In the genomic region with DNA sequence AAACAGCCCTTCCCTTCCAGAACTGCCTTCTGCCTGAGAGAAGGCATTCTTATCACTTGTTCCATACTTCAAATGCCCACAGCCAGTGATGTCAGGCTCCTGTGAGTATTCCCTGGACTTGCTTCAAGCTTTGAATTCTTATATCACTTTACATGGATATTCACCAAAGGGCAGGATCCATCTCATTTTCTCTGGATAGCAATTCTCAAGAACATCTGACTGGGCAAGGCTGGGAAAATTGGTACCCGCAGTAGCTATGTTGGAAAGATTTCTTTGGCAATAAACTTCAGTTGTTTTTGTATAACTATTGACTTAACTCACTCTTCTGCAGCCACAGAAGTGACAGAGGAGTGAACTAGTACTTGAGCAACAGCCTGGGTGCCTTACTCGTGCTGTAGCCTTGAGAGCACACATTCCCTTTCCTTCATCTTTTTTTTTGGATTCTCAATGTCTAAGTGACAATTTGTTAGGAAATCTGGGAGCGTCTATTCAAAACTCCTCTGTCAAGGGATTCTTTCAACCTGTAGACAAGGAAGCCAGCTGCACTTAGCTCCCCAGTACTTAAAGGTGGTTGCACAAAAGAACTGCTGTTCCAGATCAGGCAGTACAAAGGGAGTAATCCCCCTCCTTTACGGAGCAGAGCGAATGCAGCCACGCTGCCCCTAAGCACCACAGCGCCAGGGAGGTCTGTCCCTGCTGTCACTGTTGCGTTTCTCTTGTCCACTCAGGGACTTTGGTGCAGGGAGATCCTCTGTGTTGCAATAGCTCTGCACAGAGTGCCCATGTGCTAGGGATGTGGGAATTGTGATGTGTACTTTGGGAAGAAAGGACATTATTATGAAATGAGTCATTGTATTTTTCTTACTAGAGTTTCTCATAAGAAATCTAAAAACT, we compare ENCODE assay signal across 9 cellular contexts.
DNase-seq lines count a peak whose midpoint lies in the region; ATAC-seq and TF ChIP-seq lines count a peak whose summit lies in the region.
"Had no signal": no experiment of that assay in that cellular context is flagged by ENCODE, and none has a peak within 500 bp of the region (broad histone marks: within the 10 kb centered on the region; RNA-seq: fewer than 3 reads in every experiment).

No MANE protein-coding gene starts in this region.

- WGBS in adrenal gland, 4 donors, result 53 to 78% (median 66%) methylated on average over 8 of the region's 8 CpGs
- 64 to 71% methylated on average over 8 of the region's 8 CpGs for WGBS in heart right ventricle, 2 donors

- DNase-seq in HAP-1 (ENCODE audit: low spot score in 2 of 2) (peak; percentile 53 to 66), adrenal gland (peak in 6 of 7 donors; percentile 56 to 81 (median 65)), heart right ventricle (peak; percentile 32 to 40), skeletal muscle cell (ENCODE audit: low read depth) (peak; percentile 87), cortex of kidney (lab: John Stamatoyannopoulos, UW) (no peak), NCI-H774 (lab: John Stamatoyannopoulos, UW) (no peak)
- DNase-seq: stimulated activated naive CD4-positive, alpha-beta T cell treated with Interleukin-2 at 50 U/mL for 16 hours had no signal

- no peak overlapping the region for H3K4me3 ChIP-seq in HAP-1
- no peak overlapping the region for H3K4me3 ChIP-seq in adrenal gland
- H3K4me3 ChIP-seq in heart right ventricle, result no peak overlapping the region
- peak overlapping the region; percentile 17 for H3K4me3 ChIP-seq in skeletal muscle cell (ENCODE audit: low read depth, low read length)

- ATAC-seq in heart right ventricle (peak; percentile 79 to 94 (median 88)), GM18873 (IDR thresholded peaks at IDR 0.05; ENCODE audit: low FRiP score, unreplicated experiment) (no peak), HG02798 (IDR thresholded peaks at IDR 0.05; ENCODE audit: poor library complexity, unreplicated experiment) (no peak)

- H3K4me1 ChIP-seq in HAP-1, result peaks cover 23% of the 10 kb centered on the region
- H3K4me1 ChIP-seq in adrenal gland (replicated peaks in 1 of 2), result peaks cover 0 to 14% of the 10 kb centered on the region in 2 donors
- H3K4me1 ChIP-seq in heart right ventricle, result peaks cover 0 to 37% (median 13%) of the 10 kb centered on the region in 9 donors

- in situ Hi-C loops in HAP-1 (cut with MboI; ENCODE audit: low sequenced_read_pairs), result no loop called here

- no peak for TF ChIP-seq POLR2A in adrenal gland (IDR thresholded peaks at IDR 0.05)

- no peaks in the 10 kb centered on the region; the same call in 1 of the 2 replicates for H3K36me3 ChIP-seq in HAP-1 (replicated peaks)
- no peaks in the 10 kb centered on the region for H3K36me3 ChIP-seq in adrenal gland (replicated peaks in 1 of 2)
- peaks cover 0 to 8% (median 0%) of the 10 kb centered on the region in 9 donors for H3K36me3 ChIP-seq in heart right ventricle

- H3K9me3 ChIP-seq in HAP-1, result no peaks in the 10 kb centered on the region
- no peaks in the 10 kb centered on the region for H3K9me3 ChIP-seq in adrenal gland (replicated peaks in 1 of 3)
- peaks cover 0 to 7% (median 0%) of the 10 kb centered on the region in 11 donors for H3K9me3 ChIP-seq in heart right ventricle

- H3K27ac ChIP-seq in adrenal gland, result peak overlapping the region in 2 of 5 donors; percentile 48 to 78
- peak overlapping the region; percentile 39 to 81 (median 66) for H3K27ac ChIP-seq in heart right ventricle

- intact Hi-C loops in adrenal gland (cut with DNase I), result no loop called here
- intact Hi-C loops in heart right ventricle (cut with DNase I), result no loop called here

- no peaks in the 10 kb centered on the region for H3K27me3 ChIP-seq in HAP-1 (ENCODE audit: low read depth)
- H3K27me3 ChIP-seq in adrenal gland, result no peaks in the 10 kb centered on the region
- H3K27me3 ChIP-seq in heart right ventricle, result no peaks in the 10 kb centered on the region

- TF ChIP-seq CTCF in adrenal gland (IDR thresholded peaks at IDR 0.05), result no peak
- TF ChIP-seq CTCF in heart right ventricle (IDR thresholded peaks at IDR 0.05), result no peak

Comparison
In these comparisons a context has a peak if more than half of its experiments do, and no peak if none do; other contexts are left out.
1. DNase-seq: peak in HAP-1 (2 of 2), adrenal gland (6 of 7), heart right ventricle (2 of 2) and skeletal muscle cell (single experiment); none in cortex of kidney (single experiment) and NCI-H774 (single experiment).
2. ATAC-seq: peak in heart right ventricle (8 of 8); none in GM18873 (single experiment) and HG02798 (single experiment).